1 cellular context compared by ENCODE assay signal in the genomic region with DNA sequence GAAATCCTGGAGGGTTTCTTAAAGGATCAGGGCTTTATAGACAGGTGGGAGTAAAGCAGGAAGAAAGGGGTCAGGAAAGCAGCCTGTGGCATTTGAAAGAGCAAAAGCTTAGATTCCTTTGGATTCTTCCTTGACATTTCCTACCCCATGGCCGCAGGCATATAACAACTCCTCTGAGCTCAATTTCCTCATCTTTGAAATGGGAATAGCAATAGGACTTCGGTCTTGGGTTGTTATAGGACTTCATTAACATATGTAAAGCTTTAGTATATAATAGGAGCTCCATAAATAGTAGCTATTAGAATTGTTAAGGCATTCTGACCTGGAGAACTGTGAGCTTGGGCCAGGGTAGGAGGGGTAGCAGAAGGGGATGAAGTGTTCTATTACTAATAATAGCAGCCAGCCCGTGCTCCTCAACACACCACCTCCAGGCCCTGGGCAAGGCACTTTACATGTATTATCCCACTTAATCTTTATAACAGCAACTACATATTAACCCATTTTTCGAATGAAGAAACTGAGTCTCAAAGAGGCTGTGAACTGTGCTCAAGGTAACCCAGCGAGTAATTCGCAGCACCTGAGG.
TF ChIP-seq lines count a peak whose summit lies in the region.

No MANE protein-coding gene starts in this region.

TF ChIP-seq in WTC11, 78 proteins besides CTCF, POLR2A, EP300 and RAD21 (continued from another document):
- TF ChIP-seq, protein P1, sequence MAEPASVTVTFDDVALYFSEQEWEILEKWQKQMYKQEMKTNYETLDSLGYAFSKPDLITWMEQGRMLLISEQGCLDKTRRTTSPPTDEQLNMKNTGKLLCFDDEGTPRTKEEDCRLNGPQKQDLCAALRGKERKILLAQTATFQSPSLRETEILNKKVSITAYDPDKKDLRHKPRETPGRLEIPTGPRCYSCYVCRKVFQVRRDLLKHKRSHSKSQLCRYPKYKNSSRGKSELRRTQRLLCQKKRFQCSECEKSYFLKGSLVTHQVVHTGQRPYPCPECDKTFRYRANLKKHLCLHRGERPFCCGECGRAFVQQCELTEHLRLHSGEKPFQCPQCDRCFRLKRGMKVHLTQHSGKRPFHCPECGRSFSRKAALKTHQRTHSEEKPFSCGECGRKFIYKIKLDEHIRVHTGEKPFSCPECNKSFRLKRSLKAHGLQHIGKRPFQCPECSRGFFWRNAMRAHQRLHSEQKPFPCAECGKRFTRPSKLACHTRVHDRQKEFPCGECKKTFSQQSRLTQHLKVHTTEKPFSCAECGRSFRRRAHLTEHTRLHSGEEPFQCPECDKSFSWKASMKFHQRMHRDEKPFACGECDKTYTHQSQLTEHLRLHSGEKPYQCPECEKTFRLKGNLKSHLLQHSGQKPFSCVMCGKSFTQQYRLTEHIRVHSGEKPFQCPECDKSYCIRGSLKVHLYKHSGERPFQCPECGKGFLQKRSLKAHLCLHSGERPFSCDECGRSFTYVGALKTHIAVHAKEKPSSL (CRISPR knock-in tag; conservative IDR thresholded peaks at IDR 0.05) = no peak
- no peak for TF ChIP-seq ZNF532 (CRISPR knock-in tag; IDR thresholded peaks at IDR 0.05; ENCODE audit: borderline replicate concordance)
- no peak for TF ChIP-seq SOX15 (CRISPR knock-in tag; IDR thresholded peaks at IDR 0.05)
- no peak for TF ChIP-seq ESRRA (CRISPR knock-in tag; IDR thresholded peaks at IDR 0.05; ENCODE audit: borderline replicate concordance)
- TF ChIP-seq SMAD4 (CRISPR knock-in tag; IDR thresholded peaks at IDR 0.05) = no peak
- TF ChIP-seq, protein P2, sequence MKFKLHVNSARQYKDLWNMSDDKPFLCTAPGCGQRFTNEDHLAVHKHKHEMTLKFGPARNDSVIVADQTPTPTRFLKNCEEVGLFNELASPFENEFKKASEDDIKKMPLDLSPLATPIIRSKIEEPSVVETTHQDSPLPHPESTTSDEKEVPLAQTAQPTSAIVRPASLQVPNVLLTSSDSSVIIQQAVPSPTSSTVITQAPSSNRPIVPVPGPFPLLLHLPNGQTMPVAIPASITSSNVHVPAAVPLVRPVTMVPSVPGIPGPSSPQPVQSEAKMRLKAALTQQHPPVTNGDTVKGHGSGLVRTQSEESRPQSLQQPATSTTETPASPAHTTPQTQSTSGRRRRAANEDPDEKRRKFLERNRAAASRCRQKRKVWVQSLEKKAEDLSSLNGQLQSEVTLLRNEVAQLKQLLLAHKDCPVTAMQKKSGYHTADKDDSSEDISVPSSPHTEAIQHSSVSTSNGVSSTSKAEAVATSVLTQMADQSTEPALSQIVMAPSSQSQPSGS (CRISPR knock-in tag; IDR thresholded peaks at IDR 0.05; ENCODE audit: borderline replicate concordance, low read depth) = no peak
- TF ChIP-seq NR1H2 (CRISPR knock-in tag; IDR thresholded peaks at IDR 0.05) = no peak
- TF ChIP-seq HMGA2 (CRISPR knock-in tag; IDR thresholded peaks at IDR 0.05) = no peak
- TF ChIP-seq AR (CRISPR knock-in tag; IDR thresholded peaks at IDR 0.05) = no peak
- TF ChIP-seq, protein P3, sequence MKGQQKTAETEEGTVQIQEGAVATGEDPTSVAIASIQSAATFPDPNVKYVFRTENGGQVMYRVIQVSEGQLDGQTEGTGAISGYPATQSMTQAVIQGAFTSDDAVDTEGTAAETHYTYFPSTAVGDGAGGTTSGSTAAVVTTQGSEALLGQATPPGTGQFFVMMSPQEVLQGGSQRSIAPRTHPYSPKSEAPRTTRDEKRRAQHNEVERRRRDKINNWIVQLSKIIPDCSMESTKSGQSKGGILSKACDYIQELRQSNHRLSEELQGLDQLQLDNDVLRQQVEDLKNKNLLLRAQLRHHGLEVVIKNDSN (CRISPR knock-in tag; IDR thresholded peaks at IDR 0.05) = no peak
- TF ChIP-seq, protein P4, sequence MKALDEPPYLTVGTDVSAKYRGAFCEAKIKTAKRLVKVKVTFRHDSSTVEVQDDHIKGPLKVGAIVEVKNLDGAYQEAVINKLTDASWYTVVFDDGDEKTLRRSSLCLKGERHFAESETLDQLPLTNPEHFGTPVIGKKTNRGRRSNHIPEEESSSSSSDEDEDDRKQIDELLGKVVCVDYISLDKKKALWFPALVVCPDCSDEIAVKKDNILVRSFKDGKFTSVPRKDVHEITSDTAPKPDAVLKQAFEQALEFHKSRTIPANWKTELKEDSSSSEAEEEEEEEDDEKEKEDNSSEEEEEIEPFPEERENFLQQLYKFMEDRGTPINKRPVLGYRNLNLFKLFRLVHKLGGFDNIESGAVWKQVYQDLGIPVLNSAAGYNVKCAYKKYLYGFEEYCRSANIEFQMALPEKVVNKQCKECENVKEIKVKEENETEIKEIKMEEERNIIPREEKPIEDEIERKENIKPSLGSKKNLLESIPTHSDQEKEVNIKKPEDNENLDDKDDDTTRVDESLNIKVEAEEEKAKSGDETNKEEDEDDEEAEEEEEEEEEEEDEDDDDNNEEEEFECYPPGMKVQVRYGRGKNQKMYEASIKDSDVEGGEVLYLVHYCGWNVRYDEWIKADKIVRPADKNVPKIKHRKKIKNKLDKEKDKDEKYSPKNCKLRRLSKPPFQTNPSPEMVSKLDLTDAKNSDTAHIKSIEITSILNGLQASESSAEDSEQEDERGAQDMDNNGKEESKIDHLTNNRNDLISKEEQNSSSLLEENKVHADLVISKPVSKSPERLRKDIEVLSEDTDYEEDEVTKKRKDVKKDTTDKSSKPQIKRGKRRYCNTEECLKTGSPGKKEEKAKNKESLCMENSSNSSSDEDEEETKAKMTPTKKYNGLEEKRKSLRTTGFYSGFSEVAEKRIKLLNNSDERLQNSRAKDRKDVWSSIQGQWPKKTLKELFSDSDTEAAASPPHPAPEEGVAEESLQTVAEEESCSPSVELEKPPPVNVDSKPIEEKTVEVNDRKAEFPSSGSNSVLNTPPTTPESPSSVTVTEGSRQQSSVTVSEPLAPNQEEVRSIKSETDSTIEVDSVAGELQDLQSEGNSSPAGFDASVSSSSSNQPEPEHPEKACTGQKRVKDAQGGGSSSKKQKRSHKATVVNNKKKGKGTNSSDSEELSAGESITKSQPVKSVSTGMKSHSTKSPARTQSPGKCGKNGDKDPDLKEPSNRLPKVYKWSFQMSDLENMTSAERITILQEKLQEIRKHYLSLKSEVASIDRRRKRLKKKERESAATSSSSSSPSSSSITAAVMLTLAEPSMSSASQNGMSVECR (CRISPR knock-in tag; IDR thresholded peaks at IDR 0.05; ENCODE audit: borderline replicate concordance) = no peak
- no peak for TF ChIP-seq RORB (CRISPR knock-in tag; IDR thresholded peaks at IDR 0.05)
- no peak for TF ChIP-seq ETV6 (CRISPR knock-in tag; IDR thresholded peaks at IDR 0.05)
